8 cellular contexts compared by ENCODE assay signal in genomic region chr2:117523267-117523666, GRCh38.
DNase-seq lines count a peak whose midpoint lies in the region; ATAC-seq and TF ChIP-seq lines count a peak whose summit lies in the region.

No MANE protein-coding gene starts in this region.

- peak overlapping the region; percentile 13 for H3K4me2 ChIP-seq in Loucy (ENCODE audit: low read depth, low read length, poor library complexity, severe bottlenecking)

- H3K9ac ChIP-seq in Loucy (ENCODE audit: low read depth, low read length, poor library complexity, severe bottlenecking) = no peak overlapping the region

- no peak for TF ChIP-seq EP300 in sigmoid colon (IDR thresholded peaks at IDR 0.05)

- H3K36me3 ChIP-seq in Loucy (ENCODE audit: insufficient read depth, low read length) (no peaks in the 10 kb centered on the region), heart left ventricle (no peaks in the 10 kb centered on the region), sigmoid colon (no peaks in the 10 kb centered on the region)

- H4K20me1 ChIP-seq in Loucy (ENCODE audit: insufficient read depth, low read length, poor library complexity, severe bottlenecking) = no peaks in the 10 kb centered on the region

- WGBS in heart left ventricle, 4 donors = 0 to 2% (median 1%) methylated on average over 2 of the region's 2 CpGs
- 1 to 11% methylated on average over 2 of the region's 2 CpGs for WGBS in sigmoid colon, 2 donors

- no peaks in the 10 kb centered on the region for H3K27me3 ChIP-seq in Loucy (ENCODE audit: insufficient read depth, low read length, poor library complexity, severe bottlenecking)
- no peaks in the 10 kb centered on the region for H3K27me3 ChIP-seq in heart left ventricle
- H3K27me3 ChIP-seq in sigmoid colon = no peaks in the 10 kb centered on the region

- H3K9me2 ChIP-seq in Loucy (replicated peaks; ENCODE audit: low read depth, low read length) = no peaks in the 10 kb centered on the region

- intact Hi-C loops in heart left ventricle (cut with DNase I) = no loop called here
- intact Hi-C loops in sigmoid colon (cut with DNase I) = no loop called here

- no peaks in the 10 kb centered on the region for H3K79me2 ChIP-seq in Loucy (ENCODE audit: insufficient read depth, low read length)

- H3K4me3 ChIP-seq in Loucy (ENCODE audit: low read length, poor library complexity, severe bottlenecking) (no peak overlapping the region), heart left ventricle (no peak overlapping the region), sigmoid colon (no peak overlapping the region)

- DNase-seq in NCI-H748 (lab: John Stamatoyannopoulos, UW; ENCODE audit: unreplicated experiment) (peak; percentile 91), heart left ventricle (peak; percentile 45 to 80 (median 60)), sigmoid colon (peak; percentile 70), COLO829 (ENCODE audit: low spot score) (no peak), putamen (ENCODE audit: low spot score) (no peak), hepatic stellate cell (ENCODE audit: low spot score) (no peak), GDM1 (lab: John Stamatoyannopoulos, UW) (no peak)

- H3F3A ChIP-seq in Loucy (ENCODE audit: low read depth) = no peaks in the 10 kb centered on the region

- no peak overlapping the region for H2AFZ ChIP-seq in Loucy (ENCODE audit: low read length)

- H3K4me1 ChIP-seq in Loucy (ENCODE audit: insufficient read depth, low read length, poor library complexity, severe bottlenecking) (peaks cover 16% of the 10 kb centered on the region), heart left ventricle (peaks cover 0 to 13% (median 7%) of the 10 kb centered on the region in 12 donors), sigmoid colon (no peaks in the 10 kb centered on the region)

- H3K9me3 ChIP-seq in Loucy (ENCODE audit: insufficient read depth, low read depth, low read length) (no peaks in the 10 kb centered on the region), heart left ventricle (no peaks in the 10 kb centered on the region), sigmoid colon (no peaks in the 10 kb centered on the region)

- TF ChIP-seq CTCF in Loucy (conservative IDR thresholded peaks at IDR 0.05; ENCODE audit: low read length) (no peak), heart left ventricle (IDR thresholded peaks at IDR 0.05) (no peak), sigmoid colon (IDR thresholded peaks at IDR 0.05) (no peak)

- H3K27ac ChIP-seq in heart left ventricle (no peak overlapping the region), sigmoid colon (no peak overlapping the region)

- TF ChIP-seq POLR2A in heart left ventricle (IDR thresholded peaks at IDR 0.05) (no peak), sigmoid colon (IDR thresholded peaks at IDR 0.05) (no peak)

- peak in 3 of 4 donors; percentile 51 to 85 (median 70) for ATAC-seq in heart left ventricle

Comparison
In these comparisons a context has a peak if more than half of its experiments do, and no peak if none do; other contexts are left out.
1. DNase-seq: peak in NCI-H748 (single experiment), heart left ventricle (5 of 5) and sigmoid colon (single experiment); none in COLO829 (single experiment), putamen (single experiment), hepatic stellate cell (single experiment) and GDM1 (single experiment).